ENCODE assay signal across 10 cellular contexts in the genomic region with DNA sequence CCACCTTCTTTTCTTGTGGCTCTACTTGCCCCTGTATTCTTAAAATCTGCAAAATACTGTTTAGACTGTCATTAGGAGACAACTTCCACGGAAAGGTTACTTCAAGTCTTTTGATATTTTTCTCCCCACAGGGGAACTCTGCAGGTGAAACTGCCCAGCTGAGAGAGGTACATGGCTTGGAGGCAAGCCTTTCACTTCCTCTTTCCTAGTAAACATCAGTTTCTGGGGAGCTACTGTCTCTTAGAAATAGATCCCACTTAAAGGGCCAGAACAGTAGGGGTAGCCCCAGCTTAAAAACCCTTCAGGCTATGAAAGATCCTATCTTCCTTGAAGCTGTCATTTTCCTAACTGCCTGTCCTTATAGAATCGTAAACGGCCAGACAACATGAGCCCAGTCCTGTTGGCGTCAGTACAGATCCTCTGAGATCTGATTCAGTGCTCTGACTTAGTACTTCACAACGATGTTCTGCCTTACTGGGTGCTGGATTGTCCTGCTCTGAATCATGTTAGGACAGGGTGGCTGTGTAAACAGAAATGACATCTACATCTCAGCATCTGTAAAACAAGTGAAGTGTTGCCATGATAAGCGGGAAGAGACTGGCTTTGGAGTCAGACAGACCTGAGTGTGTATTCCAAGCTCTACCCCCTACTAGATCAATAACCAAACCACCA.
DNase-seq lines count a peak whose midpoint lies in the region; ATAC-seq and TF ChIP-seq lines count a peak whose summit lies in the region.
"Had no signal": no experiment of that assay in that cellular context is flagged by ENCODE, and none has a peak within 500 bp of the region (broad histone marks: within the 10 kb centered on the region; RNA-seq: fewer than 3 reads in every experiment).

No MANE protein-coding gene starts in this region.

- no peak for TF ChIP-seq CTCF in osteoblast (IDR thresholded peaks at IDR 0.05; ENCODE audit: extremely low read depth, low read depth, low read length)

- H3K79me2 ChIP-seq in Karpas-422 (ENCODE audit: low read length) (no peaks in the 10 kb centered on the region), osteoblast (ENCODE audit: insufficient read depth, low read length) (no peaks in the 10 kb centered on the region)

- H3K36me3 ChIP-seq in Karpas-422 (ENCODE audit: insufficient read depth, low read length) (no peaks in the 10 kb centered on the region), osteoblast (ENCODE audit: insufficient read depth, low read length) (no peaks in the 10 kb centered on the region)

- no peaks in the 10 kb centered on the region for H3K9me2 ChIP-seq in Karpas-422 (replicated peaks; ENCODE audit: insufficient read depth, low read length)

- no peak overlapping the region for H3K4me2 ChIP-seq in Karpas-422 (ENCODE audit: low read depth, low read length, poor library complexity, severe bottlenecking)
- no peak overlapping the region for H3K4me2 ChIP-seq in osteoblast (ENCODE audit: insufficient read depth, low read length)

- H3K27ac ChIP-seq in Karpas-422 (ENCODE audit: low read length), result no peak overlapping the region
- no peak overlapping the region for H3K27ac ChIP-seq in osteoblast (ENCODE audit: low read depth, low read length)

- H4K20me1 ChIP-seq in Karpas-422 (ENCODE audit: insufficient read depth, low read depth, low read length) (no peaks in the 10 kb centered on the region), osteoblast (ENCODE audit: insufficient read depth, low read length) (no peaks in the 10 kb centered on the region)

- H3K27me3 ChIP-seq in Karpas-422 (ENCODE audit: low read length) (no peaks in the 10 kb centered on the region), osteoblast (ENCODE audit: insufficient read depth, low read length) (no peaks in the 10 kb centered on the region)

- H3K9ac ChIP-seq in Karpas-422 (ENCODE audit: low read length), result no peak overlapping the region

- H2AFZ ChIP-seq in Karpas-422 (ENCODE audit: low read length) (no peak overlapping the region), osteoblast (ENCODE audit: low read length) (no peak overlapping the region)

- H3K4me1 ChIP-seq in Karpas-422 (ENCODE audit: low read length) (peaks cover 10% of the 10 kb centered on the region), osteoblast (ENCODE audit: insufficient read depth, low read length) (no peaks in the 10 kb centered on the region)

- ATAC-seq in GM19043 (IDR thresholded peaks at IDR 0.05; ENCODE audit: low read depth, unreplicated experiment), result peak; percentile 99
- ATAC-seq in HG02759 (IDR thresholded peaks at IDR 0.05; ENCODE audit: unreplicated experiment), result peak; percentile 92
- ATAC-seq: T-helper 17 cell had no signal

- H3K9me3 ChIP-seq in Karpas-422 (ENCODE audit: low read length), result no peaks in the 10 kb centered on the region
- H3K9me3 ChIP-seq in osteoblast (ENCODE audit: low read depth, low read length), result no peaks in the 10 kb centered on the region

- H3K4me3 ChIP-seq in Karpas-422 (ENCODE audit: low read length), result no peak overlapping the region
- H3K4me3 ChIP-seq in osteoblast (ENCODE audit: insufficient read depth, low read length), result no peak overlapping the region

- DNase-seq in Karpas-422 (peak; percentile 63), osteoblast (ENCODE audit: insufficient read length, low spot score, missing footprints) (peak; percentile 49), cerebellar nuclear complex (lab: John Stamatoyannopoulos, UW) (no peak), HK-2 (ENCODE audit: unreplicated experiment) (no peak)
- no peak for DNase-seq in stimulated activated CD4-positive, alpha-beta T cell treated with anti-CD3 and anti-CD28 coated beads, Interleukin-2, amount 100 ng/mL, for 48 hours
- DNase-seq: NCI-H1105 treated with DMSO at 0.1 percent for 48 hours; stimulated activated CD4-positive, alpha-beta T cell treated with anti-CD3 and anti-CD28 coated beads, Interleukin-4, amount 100 ng/mL, for 24 hours; T-helper 17 cell had no signal

Comparison
In these comparisons a context has a peak if more than half of its experiments do, and no peak if none do; other contexts are left out.
1. DNase-seq: peak in Karpas-422 (single experiment) and osteoblast (single experiment); none in cerebellar nuclear complex (0 of 2), HK-2 (single experiment) and stimulated activated CD4-positive, alpha-beta T cell treated with anti-CD3 and anti-CD28 coated beads, Interleukin-2, amount 100 ng/mL, for 48 hours (0 of 2).